ENCODE assay signal across 1 cellular context in the genomic region with DNA sequence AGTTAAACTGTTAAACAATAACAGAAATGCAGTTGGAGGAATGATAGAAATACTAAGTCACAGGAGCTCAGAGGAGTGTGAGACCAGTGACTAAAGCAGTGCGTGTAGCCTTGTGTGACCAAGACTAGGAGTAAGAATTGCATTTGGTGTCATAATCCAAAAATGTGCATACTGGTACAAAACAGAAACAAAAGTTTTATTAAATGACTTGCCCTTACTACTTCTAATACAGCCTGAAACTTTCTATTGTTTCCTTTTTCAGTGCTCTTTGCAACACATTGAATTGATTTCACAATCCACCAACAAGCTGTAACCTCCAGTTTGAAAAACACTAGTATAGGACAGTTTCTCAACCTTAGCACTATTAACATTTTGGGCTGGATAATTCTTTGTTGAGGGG.
TF ChIP-seq lines count a peak whose summit lies in the region.

No MANE protein-coding gene starts in this region.

TF ChIP-seq in K562, 482 proteins besides CTCF, POLR2A, EP300 and RAD21:
- TF ChIP-seq CEBPB (tag; IDR thresholded peaks at IDR 0.05) (peak; percentile 36; the same call in 1 of the 2 replicates), ZNF77 (CRISPR knock-in tag; IDR thresholded peaks at IDR 0.05) (no peak)
